In the genomic region with DNA sequence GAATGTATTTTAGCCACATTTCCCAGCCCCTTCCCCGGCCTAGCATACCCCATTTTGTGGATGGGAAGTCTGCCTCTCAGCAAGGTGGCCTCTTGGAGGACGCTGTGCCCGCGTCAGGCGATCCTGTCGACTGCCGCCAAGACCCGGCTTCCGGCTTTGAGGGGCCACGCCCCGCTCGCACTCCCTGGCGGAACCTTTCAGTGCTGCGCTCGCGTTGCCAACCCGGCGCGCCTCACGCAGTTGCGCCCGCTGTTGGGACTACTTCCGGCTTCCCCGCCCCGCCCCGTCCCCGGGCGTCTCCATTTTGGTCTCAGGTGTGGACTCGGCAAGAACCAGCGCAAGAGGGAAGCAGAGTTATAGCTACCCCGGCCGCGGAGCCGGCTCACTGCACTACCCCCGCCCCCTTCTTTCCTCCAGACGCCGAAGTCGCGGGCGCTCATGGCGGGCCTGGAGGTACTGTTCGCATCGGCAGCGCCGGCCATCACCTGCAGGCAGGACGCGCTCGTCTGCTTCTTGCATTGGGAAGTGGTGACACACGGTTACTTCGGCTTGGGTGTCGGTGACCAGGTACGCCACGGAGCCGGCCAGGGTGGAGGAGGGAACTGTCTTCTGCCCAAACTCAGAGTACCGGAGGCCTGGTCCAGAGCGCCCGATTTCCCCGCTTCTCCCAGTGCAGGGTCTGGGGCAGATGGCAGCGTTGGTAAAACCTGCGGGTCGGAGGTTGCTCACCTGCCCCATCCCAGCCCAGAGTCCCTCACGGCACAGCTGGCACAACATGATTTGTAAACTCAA, we compare ENCODE assay signal across 8 cellular contexts. TPM values are rescaled to one million over a fixed set of nuclear protein-coding genes. Genes with fewer than 3 reads are reported as not detected.
DNase-seq lines count a peak whose midpoint lies in the region; ATAC-seq and TF ChIP-seq lines count a peak whose summit lies in the region.

A gene with protein sequence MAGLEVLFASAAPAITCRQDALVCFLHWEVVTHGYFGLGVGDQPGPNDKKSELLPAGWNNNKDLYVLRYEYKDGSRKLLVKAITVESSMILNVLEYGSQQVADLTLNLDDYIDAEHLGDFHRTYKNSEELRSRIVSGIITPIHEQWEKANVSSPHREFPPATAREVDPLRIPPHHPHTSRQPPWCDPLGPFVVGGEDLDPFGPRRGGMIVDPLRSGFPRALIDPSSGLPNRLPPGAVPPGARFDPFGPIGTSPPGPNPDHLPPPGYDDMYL (plus strand): TSS at position 267 of the 792 bp plus-strand sequence. CDS start 172 bp downstream, at position 439.

- ATAC-seq in HG02588 (IDR thresholded peaks at IDR 0.05; ENCODE audit: unreplicated experiment) (peak; percentile 92), SK-N-SH treated with all-trans-retinoic acid at 6 μM for 48 hours (peak; percentile 99), thoracic aorta (ENCODE audit: insufficient number of reproducible peaks, low FRiP score, low read depth) (peak; percentile 84)
- ATAC-seq in activated naive CD4-positive, alpha-beta T cell treated with anti-CD3 and anti-CD28 coated beads, Interleukin-2, amount 50 U/mL, for 72 hours = peak; percentile 97 to 99

- H3K4me1 ChIP-seq in osteoblast (ENCODE audit: insufficient read depth, low read length) = peaks cover 40% of the 10 kb centered on the region
- H3K4me1 ChIP-seq in thoracic aorta (ENCODE audit: control insufficient read depth in 1 of 2, low read depth in 2 of 2) = peaks cover 39 to 51% of the 10 kb centered on the region in 2 donors

- H3K27me3 ChIP-seq in osteoblast (ENCODE audit: insufficient read depth, low read length) (no peaks in the 10 kb centered on the region), thoracic aorta (replicated peaks; ENCODE audit: insufficient read depth) (no peaks in the 10 kb centered on the region)

- H4K20me1 ChIP-seq in osteoblast (ENCODE audit: insufficient read depth, low read length) = peaks cover 26% of the 10 kb centered on the region

- H3K36me3 Mint-ChIP-seq in activated naive CD4-positive, alpha-beta T cell treated with anti-CD3 and anti-CD28 coated beads, Interleukin-2, amount 50 U/mL, for 72 hours = peaks cover 41 to 43% of the 10 kb centered on the region in 2 donors

- H3K9me3 ChIP-seq in osteoblast (ENCODE audit: low read depth, low read length) (no peaks in the 10 kb centered on the region), thoracic aorta (no peaks in the 10 kb centered on the region)

- peak within 1 kb of the TSS; percentile 98 for H2AFZ ChIP-seq in osteoblast (ENCODE audit: low read length)

- peak within 1 kb of the TSS; percentile 88 to 97 for H3K27ac Mint-ChIP-seq in activated naive CD4-positive, alpha-beta T cell treated with anti-CD3 and anti-CD28 coated beads, Interleukin-2, amount 50 U/mL, for 72 hours

- peaks cover 3% of the 10 kb centered on the region for H3K36me3 ChIP-seq in osteoblast (ENCODE audit: insufficient read depth, low read length)
- H3K36me3 ChIP-seq in thoracic aorta = no peaks in the 10 kb centered on the region

- peak within 1 kb of the TSS; percentile 83 for H3K4me3 ChIP-seq in GM08714 (ENCODE audit: low read length)
- H3K4me3 ChIP-seq in osteoblast (ENCODE audit: insufficient read depth, low read length) = peak within 1 kb of the TSS; percentile 99
- H3K4me3 ChIP-seq in thoracic aorta = peak within 1 kb of the TSS; percentile 97

- TF ChIP-seq CTCF in osteoblast (IDR thresholded peaks at IDR 0.05; ENCODE audit: extremely low read depth, low read depth, low read length) = no peak
- TF ChIP-seq CTCF in thoracic aorta (IDR thresholded peaks at IDR 0.05) = peak; percentile 31

- no peaks in the 10 kb centered on the region for H3K9me3 Mint-ChIP-seq in activated naive CD4-positive, alpha-beta T cell treated with anti-CD3 and anti-CD28 coated beads, Interleukin-2, amount 50 U/mL, for 72 hours

- H3K27ac ChIP-seq in osteoblast (ENCODE audit: low read depth, low read length) (peak within 1 kb of the TSS; percentile 68), thoracic aorta (peak within 1 kb of the TSS; percentile 56 to 64)

- peaks cover 56% of the 10 kb centered on the region for H3K79me2 ChIP-seq in osteoblast (ENCODE audit: insufficient read depth, low read length)

- H3K4me2 ChIP-seq in osteoblast (ENCODE audit: insufficient read depth, low read length) = peak within 1 kb of the TSS; percentile 88

- DNase-seq in NCI-H1092 (lab: John Stamatoyannopoulos, UW) (peak; percentile 95), glomerular visceral epithelial cell (ENCODE audit: extremely low spot score) (peak; percentile 96), osteoblast (ENCODE audit: insufficient read length, low spot score, missing footprints) (peak; percentile 98), thoracic aorta (ENCODE audit: low spot score) (peak; percentile 63)
- peak; percentile 97 to 98 for DNase-seq in activated naive CD4-positive, alpha-beta T cell treated with anti-CD3 and anti-CD28 coated beads, Interleukin-2, amount 50 U/mL, for 72 hours (ENCODE audit: low spot score in 2 of 2)

TF ChIP-seq in SK-N-SH treated with all-trans-retinoic acid at 6 μM for 48 hours, 23 proteins besides CTCF, POLR2A, EP300 and RAD21:
- TF ChIP-seq TCF4 (CRISPR knock-in tag; IDR thresholded peaks at IDR 0.05; ENCODE audit: borderline replicate concordance) = no peak
- TF ChIP-seq ZFP3 (CRISPR knock-in tag; IDR thresholded peaks at IDR 0.05) = 0 out of 2 replicates have a peak, but pooled peaks have one; percentile 24
- TF ChIP-seq, protein P1, sequence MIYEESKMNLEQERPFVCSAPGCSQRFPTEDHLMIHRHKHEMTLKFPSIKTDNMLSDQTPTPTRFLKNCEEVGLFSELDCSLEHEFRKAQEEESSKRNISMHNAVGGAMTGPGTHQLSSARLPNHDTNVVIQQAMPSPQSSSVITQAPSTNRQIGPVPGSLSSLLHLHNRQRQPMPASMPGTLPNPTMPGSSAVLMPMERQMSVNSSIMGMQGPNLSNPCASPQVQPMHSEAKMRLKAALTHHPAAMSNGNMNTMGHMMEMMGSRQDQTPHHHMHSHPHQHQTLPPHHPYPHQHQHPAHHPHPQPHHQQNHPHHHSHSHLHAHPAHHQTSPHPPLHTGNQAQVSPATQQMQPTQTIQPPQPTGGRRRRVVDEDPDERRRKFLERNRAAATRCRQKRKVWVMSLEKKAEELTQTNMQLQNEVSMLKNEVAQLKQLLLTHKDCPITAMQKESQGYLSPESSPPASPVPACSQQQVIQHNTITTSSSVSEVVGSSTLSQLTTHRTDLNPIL (CRISPR knock-in tag; IDR thresholded peaks at IDR 0.05; ENCODE audit: low read depth) = no peak
- TF ChIP-seq, protein P2, sequence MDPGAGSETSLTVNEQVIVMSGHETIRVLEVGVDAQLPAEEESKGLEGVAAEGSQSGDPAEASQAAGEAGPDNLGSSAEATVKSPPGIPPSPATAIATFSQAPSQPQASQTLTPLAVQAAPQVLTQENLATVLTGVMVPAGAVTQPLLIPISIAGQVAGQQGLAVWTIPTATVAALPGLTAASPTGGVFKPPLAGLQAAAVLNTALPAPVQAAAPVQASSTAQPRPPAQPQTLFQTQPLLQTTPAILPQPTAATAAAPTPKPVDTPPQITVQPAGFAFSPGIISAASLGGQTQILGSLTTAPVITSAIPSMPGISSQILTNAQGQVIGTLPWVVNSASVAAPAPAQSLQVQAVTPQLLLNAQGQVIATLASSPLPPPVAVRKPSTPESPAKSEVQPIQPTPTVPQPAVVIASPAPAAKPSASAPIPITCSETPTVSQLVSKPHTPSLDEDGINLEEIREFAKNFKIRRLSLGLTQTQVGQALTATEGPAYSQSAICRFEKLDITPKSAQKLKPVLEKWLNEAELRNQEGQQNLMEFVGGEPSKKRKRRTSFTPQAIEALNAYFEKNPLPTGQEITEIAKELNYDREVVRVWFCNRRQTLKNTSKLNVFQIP (CRISPR knock-in tag; IDR thresholded peaks at IDR 0.05; ENCODE audit: borderline replicate concordance, low read depth) = peak; percentile 89; the same call in 1 of the 2 replicates
- TF ChIP-seq, protein P3, sequence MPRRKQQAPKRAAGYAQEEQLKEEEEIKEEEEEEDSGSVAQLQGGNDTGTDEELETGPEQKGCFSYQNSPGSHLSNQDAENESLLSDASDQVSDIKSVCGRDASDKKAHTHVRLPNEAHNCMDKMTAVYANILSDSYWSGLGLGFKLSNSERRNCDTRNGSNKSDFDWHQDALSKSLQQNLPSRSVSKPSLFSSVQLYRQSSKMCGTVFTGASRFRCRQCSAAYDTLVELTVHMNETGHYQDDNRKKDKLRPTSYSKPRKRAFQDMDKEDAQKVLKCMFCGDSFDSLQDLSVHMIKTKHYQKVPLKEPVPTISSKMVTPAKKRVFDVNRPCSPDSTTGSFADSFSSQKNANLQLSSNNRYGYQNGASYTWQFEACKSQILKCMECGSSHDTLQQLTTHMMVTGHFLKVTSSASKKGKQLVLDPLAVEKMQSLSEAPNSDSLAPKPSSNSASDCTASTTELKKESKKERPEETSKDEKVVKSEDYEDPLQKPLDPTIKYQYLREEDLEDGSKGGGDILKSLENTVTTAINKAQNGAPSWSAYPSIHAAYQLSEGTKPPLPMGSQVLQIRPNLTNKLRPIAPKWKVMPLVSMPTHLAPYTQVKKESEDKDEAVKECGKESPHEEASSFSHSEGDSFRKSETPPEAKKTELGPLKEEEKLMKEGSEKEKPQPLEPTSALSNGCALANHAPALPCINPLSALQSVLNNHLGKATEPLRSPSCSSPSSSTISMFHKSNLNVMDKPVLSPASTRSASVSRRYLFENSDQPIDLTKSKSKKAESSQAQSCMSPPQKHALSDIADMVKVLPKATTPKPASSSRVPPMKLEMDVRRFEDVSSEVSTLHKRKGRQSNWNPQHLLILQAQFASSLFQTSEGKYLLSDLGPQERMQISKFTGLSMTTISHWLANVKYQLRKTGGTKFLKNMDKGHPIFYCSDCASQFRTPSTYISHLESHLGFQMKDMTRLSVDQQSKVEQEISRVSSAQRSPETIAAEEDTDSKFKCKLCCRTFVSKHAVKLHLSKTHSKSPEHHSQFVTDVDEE (CRISPR knock-in tag; IDR thresholded peaks at IDR 0.05) = 0 out of 2 replicates have a peak, but pooled peaks have one; percentile 21
- no peak for TF ChIP-seq PPARA (CRISPR knock-in tag; IDR thresholded peaks at IDR 0.05; ENCODE audit: borderline replicate concordance)
- TF ChIP-seq ARNTL (CRISPR knock-in tag; IDR thresholded peaks at IDR 0.05; ENCODE audit: borderline replicate concordance, low read depth) = no peak
TF ChIP-seq in SK-N-SH treated with all-trans-retinoic acid at 6 μM for 48 hours: peak in this region for 3.

RNA-seq across cellular contexts. Expression of the gene that starts here (rescaled TPM):
- 100 to 1,000 TPM in 1 of 2 donors, 10 to 100 TPM in 1; 89.6 to 151 TPM for total RNA-seq in activated naive CD4-positive, alpha-beta T cell treated with anti-CD3 and anti-CD28 coated beads, Interleukin-2, amount 50 U/mL, for 72 hours
- total RNA-seq in osteoblast (48.0 and 61.2 TPM in 2 replicates), thoracic aorta (100 to 1,000 TPM in 1 of 2 donors, 10 to 100 TPM in 1; 86.7 to 116 TPM)

Comparison
In these comparisons a context has a peak if more than half of its experiments do, and no peak if none do; other contexts are left out.
1. Peak in every context shown above with its lines: DNase-seq, ATAC-seq, H3K4me3 ChIP-seq and H3K27ac ChIP-seq.